In genomic region chr19:41887711-41888382, GRCh38 we compare ENCODE assay signal across 8 cellular contexts. TPM values are rescaled to one million over a fixed set of nuclear protein-coding genes. Genes with fewer than 3 reads are reported as not detected.
DNase-seq lines count a peak whose midpoint lies in the region; ATAC-seq and TF ChIP-seq lines count a peak whose summit lies in the region.

No MANE protein-coding gene starts in this region.

- no peaks in the 10 kb centered on the region for H3F3A ChIP-seq in OCI-LY1 (ENCODE audit: insufficient read depth, low read length)

- DNase-seq in activated gamma-delta T cell treated with Interleukin-2 at 50 U/mL for 16 hours (peak; percentile 93), islet precursor cell (peak; percentile 99), mesothelial cell of epicardium (ENCODE audit: low spot score in 2 of 2, unreplicated experiment in 2 of 2) (no peak)
- peak; percentile 69 for DNase-seq in stimulated activated CD8-positive, alpha-beta memory T cell treated with anti-CD3 and anti-CD28 coated beads, Interleukin-15, amount 100 ng/mL, for 1 hour (ENCODE audit: low read depth)

- peak overlapping the region; percentile 67 for H3K9ac ChIP-seq in OCI-LY1 (ENCODE audit: low read length)

- H3K4me1 ChIP-seq in OCI-LY1 (ENCODE audit: insufficient read depth, low read length, severe bottlenecking) = peaks cover 36% of the 10 kb centered on the region

- H4K20me1 ChIP-seq in OCI-LY1 (ENCODE audit: insufficient read depth, low read length) = no peaks in the 10 kb centered on the region

- H3K36me3 ChIP-seq in OCI-LY1 (ENCODE audit: insufficient read depth, low read length) = peaks cover 32% of the 10 kb centered on the region

- H3K4me3 ChIP-seq in GM08714 (ENCODE audit: low read length) (peak overlapping the region; percentile 60; the same call in 1 of the 2 replicates), OCI-LY1 (ENCODE audit: low read depth, low read length, poor library complexity, severe bottlenecking) (peak overlapping the region; percentile 54)

- ATAC-seq in HG03521 (IDR thresholded peaks at IDR 0.05; ENCODE audit: unreplicated experiment) = no peak
- ATAC-seq in GM21526 (IDR thresholded peaks at IDR 0.05; ENCODE audit: low FRiP score, unreplicated experiment) = no peak

- H3K27ac Mint-ChIP-seq in mesothelial cell of epicardium = no peak overlapping the region

- peaks cover 6% of the 10 kb centered on the region for H3K27me3 Mint-ChIP-seq in mesothelial cell of epicardium (ENCODE audit: low read depth)

- H3K9me2 ChIP-seq in OCI-LY1 (ENCODE audit: low read depth, low read length) = no peaks in the 10 kb centered on the region

- peaks cover 10% of the 10 kb centered on the region for H3K79me2 ChIP-seq in OCI-LY1 (ENCODE audit: insufficient read depth, low read length)

- H3K4me1 Mint-ChIP-seq in mesothelial cell of epicardium = peaks cover 19% of the 10 kb centered on the region

- H3K27ac ChIP-seq in OCI-LY1 (ENCODE audit: low read depth, low read length, poor library complexity, severe bottlenecking) = peak overlapping the region; percentile 93

- H3K9me3 ChIP-seq in OCI-LY1 (ENCODE audit: low read length) = no peaks in the 10 kb centered on the region

- no peaks in the 10 kb centered on the region for H3K9me3 Mint-ChIP-seq in mesothelial cell of epicardium

- H3K4me2 ChIP-seq in OCI-LY1 (ENCODE audit: low read length) = peak overlapping the region; percentile 80

- TF ChIP-seq CTCF in OCI-LY1 (IDR thresholded peaks at IDR 0.05; ENCODE audit: low read length) = peak; percentile 69
- no peak for TF ChIP-seq CTCF in mesothelial cell of epicardium (IDR thresholded peaks at IDR 0.05; ENCODE audit: unreplicated experiment)

- peaks cover 5% of the 10 kb centered on the region for H3K36me3 Mint-ChIP-seq in mesothelial cell of epicardium

- H2AFZ ChIP-seq in OCI-LY1 (ENCODE audit: low read length) = no peak overlapping the region

- no peaks in the 10 kb centered on the region for H3K27me3 ChIP-seq in OCI-LY1 (ENCODE audit: insufficient read depth, low read length)

- no peak overlapping the region for H3K4me3 Mint-ChIP-seq in mesothelial cell of epicardium

RNA-seq across cellular contexts. Expression of gene ARHGEF1, which starts 4.9 kb away (rescaled TPM):
- total RNA-seq in mesothelial cell of epicardium = 78.8 to 83.9 TPM (median 82.4 TPM) in 3 replicates

RNA-seq across cellular contexts. Expression of gene CD79A, which starts 10.8 kb away (rescaled TPM):
- total RNA-seq in mesothelial cell of epicardium = 0.43 to 0.62 TPM (median 0.58 TPM) in 3 replicates

RNA-seq across cellular contexts. Expression of gene RPS19, which starts 27.8 kb away (rescaled TPM):
- 2,197 to 2,288 TPM (median 2,263 TPM) in 3 replicates for total RNA-seq in mesothelial cell of epicardium

RNA-seq across cellular contexts. Expression of gene ERFL, which starts 40.4 kb away (rescaled TPM):
- total RNA-seq in mesothelial cell of epicardium = 0.49 to 0.67 TPM (median 0.59 TPM) in 3 replicates

RNA-seq across cellular contexts. Expression of gene DMRTC2, which starts 43.0 kb away (rescaled TPM):
- total RNA-seq in mesothelial cell of epicardium = not detected in 3 replicates

Comparison
In these comparisons a context has a peak if more than half of its experiments do, and no peak if none do; other contexts are left out.
1. DNase-seq: peak in activated gamma-delta T cell treated with Interleukin-2 at 50 U/mL for 16 hours (single experiment), islet precursor cell (single experiment) and stimulated activated CD8-positive, alpha-beta memory T cell treated with anti-CD3 and anti-CD28 coated beads, Interleukin-15, amount 100 ng/mL, for 1 hour (single experiment); none in mesothelial cell of epicardium (0 of 2).